Comparison of ENCODE assay signal across 19 cellular contexts in the genomic region with DNA sequence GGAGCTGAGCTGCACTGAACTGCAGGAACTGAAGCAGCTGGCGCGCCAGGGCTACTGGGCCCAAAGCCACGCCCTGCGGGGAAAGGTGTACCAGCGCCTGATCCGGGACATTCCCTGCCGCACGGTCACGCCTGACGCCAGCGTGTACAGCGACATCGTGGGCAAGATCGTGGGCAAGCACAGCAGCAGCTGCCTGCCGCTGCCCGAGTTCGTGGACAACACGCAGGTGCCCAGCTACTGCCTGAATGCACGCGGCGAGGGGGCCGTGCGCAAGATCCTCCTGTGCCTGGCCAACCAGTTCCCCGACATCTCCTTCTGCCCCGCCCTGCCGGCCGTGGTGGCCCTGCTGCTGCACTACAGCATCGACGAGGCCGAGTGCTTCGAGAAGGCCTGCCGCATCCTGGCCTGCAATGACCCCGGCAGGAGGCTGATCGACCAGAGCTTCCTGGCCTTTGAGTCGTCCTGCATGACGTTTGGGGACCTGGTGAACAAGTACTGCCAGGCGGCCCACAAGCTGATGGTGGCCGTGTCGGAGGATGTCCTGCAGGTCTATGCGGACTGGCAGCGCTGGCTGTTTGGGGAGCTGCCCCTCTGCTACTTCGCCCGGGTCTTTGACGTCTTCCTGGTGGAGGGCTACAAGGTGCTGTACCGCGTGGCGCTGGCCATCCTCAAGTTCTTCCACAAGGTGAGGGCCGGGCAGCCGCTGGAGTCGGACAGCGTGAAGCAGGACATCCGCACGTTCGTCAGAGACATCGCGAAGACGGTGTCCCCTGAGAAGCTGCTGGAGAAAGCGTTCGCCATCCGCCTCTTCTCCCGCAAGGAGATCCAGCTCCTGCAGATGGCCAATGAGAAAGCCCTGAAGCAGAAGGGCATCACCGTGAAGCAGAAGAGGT. TPM values are rescaled to one million over a fixed set of nuclear protein-coding genes. Genes with fewer than 3 reads are reported as not detected.
"Had no signal": no experiment of that assay in that cellular context is flagged by ENCODE, and none has a peak within 500 bp of the region (broad histone marks: within the 10 kb centered on the region; RNA-seq: fewer than 3 reads in every experiment).

No MANE protein-coding gene starts in this region.

- H3K36me3 ChIP-seq: neural progenitor cell, transverse colon had no signal

- H3K4me3 ChIP-seq: esophagus squamous epithelium, lower lobe of right lung, neural progenitor cell, transverse colon had no signal

- ATAC-seq: activated T-cell treated with anti-CD3 and anti-CD28 coated beads, Interleukin-2, amount 50 U/mL, for 4 hours; T-helper 17 cell had no signal

- H3K9me3 ChIP-seq: esophagus squamous epithelium, lower lobe of right lung, transverse colon had no signal

- H3K4me2 ChIP-seq: neural progenitor cell had no signal

- H3K27me3 ChIP-seq: esophagus squamous epithelium, neural progenitor cell, transverse colon had no signal

- H3K27ac ChIP-seq: neural progenitor cell, transverse colon had no signal

- H2AFZ ChIP-seq: neural progenitor cell had no signal

- DNase-seq: activated CD4-positive, alpha-beta memory T cell treated with anti-CD3 and anti-CD28 coated beads, Interleukin-2, amount 10 ng/mL, durations not matched to agents 7 days and 5 days; activated CD4-positive, alpha-beta T cell treated with anti-CD3 and anti-CD28 coated beads for 4 hours; activated effector memory CD4-positive, alpha-beta T cell treated with anti-CD3 and anti-CD28 coated beads, Interleukin-2, amount 50 U/mL, for 16 hours; activated T-cell treated with anti-CD3 and anti-CD28 coated beads, Interleukin-2, amount 50 U/mL, for 4 hours; cortex of kidney; effector CD4-positive, alpha-beta T cell; esophagus squamous epithelium; midbrain; stimulated activated CD4-positive, alpha-beta T cell treated with anti-CD3 and anti-CD28 coated beads, Interleukin-15, amount 100 ng/mL, for 24 hours; stimulated activated CD4-positive, alpha-beta T cell treated with anti-CD3 and anti-CD28 coated beads, Interleukin-4, amount 100 ng/mL, for 1 hour; stimulated activated naive CD4-positive, alpha-beta T cell; T-helper 17 cell; transverse colon had no signal

RNA-seq across cellular contexts. Expression of a gene that starts 25.4 kb away (rescaled TPM):
- total RNA-seq: activated CD4-positive, alpha-beta memory T cell treated with anti-CD3 and anti-CD28 coated beads, Interleukin-2, amount 10 ng/mL, durations not matched to agents 7 days and 5 days; activated T-cell treated with anti-CD3 and anti-CD28 coated beads, Interleukin-2, amount 50 U/mL, for 4 hours; myocyte; subcutaneous adipose tissue; T-helper 17 cell; transverse colon had no signal

RNA-seq across cellular contexts. Expression of a gene that starts 34.7 kb away (rescaled TPM):
- total RNA-seq: fibroblast of villous mesenchyme, glomerular endothelial cell, subcutaneous adipose tissue had no signal
